In genomic region chr5:132687995-132688394, GRCh38 we compare ENCODE assay signal across 11 cellular contexts. TPM values are rescaled to one million over a fixed set of nuclear protein-coding genes. Genes with fewer than 3 reads are reported as not detected.
DNase-seq lines count a peak whose midpoint lies in the region; ATAC-seq and TF ChIP-seq lines count a peak whose summit lies in the region.
"Had no signal": no experiment of that assay in that cellular context is flagged by ENCODE, and none has a peak within 500 bp of the region (broad histone marks: within the 10 kb centered on the region; RNA-seq: fewer than 3 reads in every experiment).

No MANE protein-coding gene starts in this region.

- H3K27ac Mint-ChIP-seq in H9 (no peak overlapping the region), natural killer cell (no peak overlapping the region)
- H3K27ac Mint-ChIP-seq in activated CD4-positive, alpha-beta T cell treated with anti-CD3 and anti-CD28 coated beads, Interleukin-2, amount 10 ng/mL, durations not matched to agents 24 days and 14 days, result peak overlapping the region; percentile 38
- H3K27ac Mint-ChIP-seq: IgD-negative memory B cell had no signal

- H3K4me3 Mint-ChIP-seq in H9 (no peak overlapping the region), natural killer cell (no peak overlapping the region)
- peak overlapping the region; percentile 16 for H3K4me3 Mint-ChIP-seq in activated CD4-positive, alpha-beta T cell treated with anti-CD3 and anti-CD28 coated beads, Interleukin-2, amount 10 ng/mL, durations not matched to agents 24 days and 14 days

- no peaks in the 10 kb centered on the region for H3K9me3 ChIP-seq in H9 (ENCODE audit: control insufficient read depth, low read depth, low read length)
- H3K9me3 ChIP-seq: right atrium auricular region had no signal

- H3K4ac ChIP-seq in H9 (ENCODE audit: low read depth, low read length), result no peak overlapping the region

- no peak overlapping the region for H2BK15ac ChIP-seq in H9 (ENCODE audit: low read depth, low read length)

- WGBS in H9 (ENCODE audit: extremely low coverage, insufficient read length, low lambda C conversion rate), result no CpG with 5 or more reads among the region's 5 CpGs

- no peak overlapping the region for H2BK12ac ChIP-seq in H9 (ENCODE audit: insufficient read length, low read depth, low read length)

- DNase-seq in H9 (peak; percentile 17), natural killer cell (no peak)
- DNase-seq in activated CD4-positive, alpha-beta T cell treated with anti-CD3 and anti-CD28 coated beads, Interleukin-2, amount 10 ng/mL, durations not matched to agents 24 days and 14 days, result peak; percentile 85
- DNase-seq: EL, NCI-H345 had no signal

- intact Hi-C loops in activated CD4-positive, alpha-beta T cell treated with anti-CD3 and anti-CD28 coated beads, Interleukin-2, amount 10 ng/mL, durations not matched to agents 24 days and 14 days (cut with micrococcal nuclease), result loop anchor here (2.0 kb wide), 4 partner anchors 17 to 63 kb away; no protein-coding TSS in a partner anchor
- intact Hi-C loops in natural killer cell (cut with micrococcal nuclease), result no loop called here

- H3K4me1 Mint-ChIP-seq in H9 (0 out of 4 replicates have a peak, but pooled peaks cover 0 to 3% of the 10 kb centered on the region in 2 experiments), natural killer cell (peaks cover 30 to 32% of the 10 kb centered on the region in 2 donors)
- peaks cover 32% of the 10 kb centered on the region for H3K4me1 Mint-ChIP-seq in activated CD4-positive, alpha-beta T cell treated with anti-CD3 and anti-CD28 coated beads, Interleukin-2, amount 10 ng/mL, durations not matched to agents 24 days and 14 days

- H3K56ac ChIP-seq in H9 (ENCODE audit: insufficient read length, low read depth, low read length), result no peak overlapping the region

- no peaks in the 10 kb centered on the region for H3K4me1 ChIP-seq in H9 (ENCODE audit: insufficient read depth, low read length)
- H3K4me1 ChIP-seq: right atrium auricular region had no signal

- no peaks in the 10 kb centered on the region for H3K79me2 ChIP-seq in H9 (ENCODE audit: insufficient read depth, low read length)

- H3K79me1 ChIP-seq in H9 (ENCODE audit: insufficient read depth, low read depth, low read length, poor library complexity, severe bottlenecking), result no peaks in the 10 kb centered on the region

- no peak overlapping the region for H4K8ac ChIP-seq in H9 (replicated peaks; ENCODE audit: insufficient read length, low read depth, low read length)

- no peak overlapping the region for H3K27ac ChIP-seq in H9 (ENCODE audit: insufficient read length, low read depth, low read length)
- H3K27ac ChIP-seq: right atrium auricular region had no signal

- H2BK20ac ChIP-seq in H9 (ENCODE audit: low read depth, low read length, poor library complexity, severe bottlenecking), result no peak overlapping the region

- H3K9ac ChIP-seq in H9 (ENCODE audit: extremely low read depth, insufficient read length, low read length), result no peak overlapping the region

- H2BK5ac ChIP-seq in H9 (ENCODE audit: insufficient read length, low read length), result no peak overlapping the region

- no peaks in the 10 kb centered on the region for H3K23me2 ChIP-seq in H9 (ENCODE audit: insufficient read length, low read depth, low read length, poor library complexity, severe bottlenecking)

- no peak overlapping the region for H2BK120ac ChIP-seq in H9 (ENCODE audit: low read depth, low read length, poor library complexity, severe bottlenecking)

- no peaks in the 10 kb centered on the region for H3K9me3 Mint-ChIP-seq in H9
- H3K9me3 Mint-ChIP-seq in activated CD4-positive, alpha-beta T cell treated with anti-CD3 and anti-CD28 coated beads, Interleukin-2, amount 10 ng/mL, durations not matched to agents 24 days and 14 days, result no peaks in the 10 kb centered on the region
- H3K9me3 Mint-ChIP-seq in natural killer cell, result no peaks in the 10 kb centered on the region
- H3K9me3 Mint-ChIP-seq: IgD-negative memory B cell had no signal

- no peak overlapping the region for H3K14ac ChIP-seq in H9 (ENCODE audit: insufficient read depth, low read length)

- no peak overlapping the region for H3T11ph ChIP-seq in H9 (ENCODE audit: low read length)

- H3K27me3 ChIP-seq in H9 (ENCODE audit: insufficient read depth, low read length), result no peaks in the 10 kb centered on the region
- H3K27me3 ChIP-seq: right atrium auricular region had no signal

- H3K27me3 Mint-ChIP-seq in H9 (ENCODE audit: low read depth), result no peaks in the 10 kb centered on the region
- H3K27me3 Mint-ChIP-seq in activated CD4-positive, alpha-beta T cell treated with anti-CD3 and anti-CD28 coated beads, Interleukin-2, amount 10 ng/mL, durations not matched to agents 24 days and 14 days, result no peaks in the 10 kb centered on the region
- H3K27me3 Mint-ChIP-seq in natural killer cell (ENCODE audit: low read depth in 2 of 2), result peaks cover 0 to 2% of the 10 kb centered on the region in 2 donors
- H3K27me3 Mint-ChIP-seq: IgD-negative memory B cell had no signal

- no peak overlapping the region for H4K5ac ChIP-seq in H9 (ENCODE audit: insufficient read length, low read depth, low read length)

- no peak overlapping the region for H2AK5ac ChIP-seq in H9 (ENCODE audit: insufficient read length, low read length)

- no peak overlapping the region for H2AFZ ChIP-seq in H9 (ENCODE audit: low read length)

- H3K36me3 Mint-ChIP-seq in H9 (ENCODE audit: insufficient read depth in 1 of 3, low read depth in 3 of 3) (peaks cover 0 to 3% (median 0%) of the 10 kb centered on the region in 3 experiments; a peak in 2 of 7 replicates), natural killer cell (no peaks in the 10 kb centered on the region)
- H3K36me3 Mint-ChIP-seq in activated CD4-positive, alpha-beta T cell treated with anti-CD3 and anti-CD28 coated beads, Interleukin-2, amount 10 ng/mL, durations not matched to agents 24 days and 14 days (ENCODE audit: low read depth), result peaks cover 20% of the 10 kb centered on the region

- no peak overlapping the region for H3K18ac ChIP-seq in H9 (ENCODE audit: insufficient read length, low read depth, low read length)

- no peak overlapping the region for H3K4me2 ChIP-seq in H9 (ENCODE audit: insufficient read depth, insufficient read length, low read length)

- no peak for TF ChIP-seq CTCF in H9 (conservative IDR thresholded peaks at IDR 0.05)
- TF ChIP-seq CTCF in natural killer cell (IDR thresholded peaks at IDR 0.05), result no peak

- no peak overlapping the region for H3K23ac ChIP-seq in H9 (ENCODE audit: insufficient read length, low read depth, low read length)

- no peak overlapping the region for H4K91ac ChIP-seq in H9 (ENCODE audit: insufficient read length, low read depth, low read length)

- H4K20me1 ChIP-seq in H9 (ENCODE audit: control insufficient read depth, insufficient read depth, insufficient read length), result no peaks in the 10 kb centered on the region

- ATAC-seq in natural killer cell (peak; percentile 40 to 75 (median 61)), HG02571 (IDR thresholded peaks at IDR 0.05; ENCODE audit: unreplicated experiment) (no peak), GM19397 (IDR thresholded peaks at IDR 0.05; ENCODE audit: unreplicated experiment) (no peak)

RNA-seq across cellular contexts. Expression of gene IL4, which starts 14.2 kb away (rescaled TPM):
- total RNA-seq in H9 (2021), result not detected in 2 replicates
- total RNA-seq in activated CD4-positive, alpha-beta T cell treated with anti-CD3 and anti-CD28 coated beads, Interleukin-2, amount 10 ng/mL, durations not matched to agents 24 days and 14 days, result 20.5 and 21.2 TPM in 2 replicates
- total RNA-seq in natural killer cell, result 1 to 10 TPM in 1 of 3 donors, not detected in 2; 8.1 TPM
- total RNA-seq: dermis microvascular lymphatic vessel endothelial cell, right atrium auricular region, SK-MEL-5 had no signal

RNA-seq across cellular contexts. Expression of gene IL13, which starts 30.0 kb away (rescaled TPM):
- total RNA-seq in H9 (2021), result not detected in 2 replicates
- total RNA-seq in activated CD4-positive, alpha-beta T cell treated with anti-CD3 and anti-CD28 coated beads, Interleukin-2, amount 10 ng/mL, durations not matched to agents 24 days and 14 days, result 231 and 239 TPM in 2 replicates
- total RNA-seq in natural killer cell, result 1 to 10 TPM in 1 of 3 donors, under 1 TPM in 1, not detected in 1; 0.80 to 1.4 TPM
- total RNA-seq: dermis microvascular lymphatic vessel endothelial cell, right atrium auricular region, SK-MEL-5 had no signal

RNA-seq across cellular contexts. Expression of gene KIF3A, which starts 49.4 kb away (rescaled TPM):
- total RNA-seq in H9 (2021) (12.9 and 13.2 TPM in 2 replicates), natural killer cell (10 to 100 TPM; 13.6 to 19.2 (median 18.6) TPM)
- total RNA-seq in activated CD4-positive, alpha-beta T cell treated with anti-CD3 and anti-CD28 coated beads, Interleukin-2, amount 10 ng/mL, durations not matched to agents 24 days and 14 days, result 44.2 and 51.9 TPM in 2 replicates

RNA-seq across cellular contexts. Expression of gene CCNI2, which starts 59.2 kb away (rescaled TPM):
- total RNA-seq in H9 (2021) (0.57 and 0.90 TPM in 2 replicates), natural killer cell (1 to 10 TPM in 1 of 3 donors, under 1 TPM in 1, not detected in 1; 0.23 to 1.5 TPM)
- total RNA-seq in activated CD4-positive, alpha-beta T cell treated with anti-CD3 and anti-CD28 coated beads, Interleukin-2, amount 10 ng/mL, durations not matched to agents 24 days and 14 days, result 39.5 and 42.7 TPM in 2 replicates
- total RNA-seq: right atrium auricular region, SK-MEL-5 had no signal

Comparison
In these comparisons a context has a peak if more than half of its experiments do, and no peak if none do; other contexts are left out.
1. ATAC-seq: peak in natural killer cell (3 of 3); none in HG02571 (single experiment) and GM19397 (single experiment).
2. RNA of gene IL13, which starts 30.0 kb away (total RNA-seq): 231 to 239 TPM in activated CD4-positive, alpha-beta T cell treated with anti-CD3 and anti-CD28 coated beads, Interleukin-2, amount 10 ng/mL, durations not matched to agents 24 days and 14 days; 0.80 to 1.4 TPM in natural killer cell and not detected in H9; every median in the first group is over 10 times any median in the second.